In genomic region chr7:138089080-138089901, GRCh38 we compare ENCODE assay signal across 1 cellular context.
TF ChIP-seq lines count a peak whose summit lies in the region.

No MANE protein-coding gene starts in this region.

TF ChIP-seq in HepG2, 621 proteins besides CTCF, POLR2A, EP300 and RAD21 (continued from another document and continues in another):
- TF ChIP-seq, protein P1, sequence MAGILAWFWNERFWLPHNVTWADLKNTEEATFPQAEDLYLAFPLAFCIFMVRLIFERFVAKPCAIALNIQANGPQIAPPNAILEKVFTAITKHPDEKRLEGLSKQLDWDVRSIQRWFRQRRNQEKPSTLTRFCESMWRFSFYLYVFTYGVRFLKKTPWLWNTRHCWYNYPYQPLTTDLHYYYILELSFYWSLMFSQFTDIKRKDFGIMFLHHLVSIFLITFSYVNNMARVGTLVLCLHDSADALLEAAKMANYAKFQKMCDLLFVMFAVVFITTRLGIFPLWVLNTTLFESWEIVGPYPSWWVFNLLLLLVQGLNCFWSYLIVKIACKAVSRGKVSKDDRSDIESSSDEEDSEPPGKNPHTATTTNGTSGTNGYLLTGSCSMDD (CRISPR knock-in tag; IDR thresholded peaks at IDR 0.05): no peak
- TF ChIP-seq, protein P2, sequence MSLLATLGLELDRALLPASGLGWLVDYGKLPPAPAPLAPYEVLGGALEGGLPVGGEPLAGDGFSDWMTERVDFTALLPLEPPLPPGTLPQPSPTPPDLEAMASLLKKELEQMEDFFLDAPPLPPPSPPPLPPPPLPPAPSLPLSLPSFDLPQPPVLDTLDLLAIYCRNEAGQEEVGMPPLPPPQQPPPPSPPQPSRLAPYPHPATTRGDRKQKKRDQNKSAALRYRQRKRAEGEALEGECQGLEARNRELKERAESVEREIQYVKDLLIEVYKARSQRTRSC (CRISPR knock-in tag; IDR thresholded peaks at IDR 0.05; ENCODE audit: low read depth): no peak
- TF ChIP-seq SOX13 (IDR thresholded peaks at IDR 0.05) (no peak), SOX13 (CRISPR knock-in tag; conservative IDR thresholded peaks at IDR 0.05 in 1 of 2, IDR thresholded peaks at IDR 0.05 in 1 of 2) (peak in 1 of 2 experiments; percentile 79; a peak in 2 of 4 replicates), CREB1 (IDR thresholded peaks at IDR 0.05) (no peak), CREB1 (CRISPR knock-in tag; IDR thresholded peaks at IDR 0.05) (peak; percentile 55; the same call in 1 of the 2 replicates), ZBTB1 (CRISPR knock-in tag; IDR thresholded peaks at IDR 0.05; ENCODE audit: borderline replicate concordance) (no peak), RBM22 (optimal IDR thresholded peaks at IDR 0.05; ENCODE audit: low read length) (no peak), TRIM22 (IDR thresholded peaks at IDR 0.05) (no peak), ZNF136 (CRISPR knock-in tag; IDR thresholded peaks at IDR 0.05; ENCODE audit: low read depth) (no peak), ZNF33B (CRISPR knock-in tag; IDR thresholded peaks at IDR 0.05) (no peak), HCFC1 (IDR thresholded peaks at IDR 0.05; ENCODE audit: low read depth, low read length) (no peak), TEAD2 (CRISPR knock-in tag; IDR thresholded peaks at IDR 0.05) (no peak), ZNF296 (CRISPR knock-in tag; conservative IDR thresholded peaks at IDR 0.05) (no peak), HOXD1 (CRISPR knock-in tag; IDR thresholded peaks at IDR 0.05) (no peak), ZFP1 (CRISPR knock-in tag; IDR thresholded peaks at IDR 0.05) (0 out of 2 replicates have a peak, but pooled peaks have one; percentile 30), IRF1 (CRISPR knock-in tag; IDR thresholded peaks at IDR 0.05; ENCODE audit: low read depth) (no peak), ZNF790 (CRISPR knock-in tag; IDR thresholded peaks at IDR 0.05; ENCODE audit: borderline replicate concordance) (no peak), SMAD3 (CRISPR knock-in tag; IDR thresholded peaks at IDR 0.05) (no peak; the same call in none of the 2 replicates), U2AF2 (IDR thresholded peaks at IDR 0.05; ENCODE audit: low read depth, low read length) (no peak), ZFP37 (CRISPR knock-in tag; IDR thresholded peaks at IDR 0.05; ENCODE audit: borderline replicate concordance) (no peak), CBFB (CRISPR knock-in tag; IDR thresholded peaks at IDR 0.05) (no peak), TGIF2 (CRISPR knock-in tag; IDR thresholded peaks at IDR 0.05) (no peak), TBL1XR1 (IDR thresholded peaks at IDR 0.05; ENCODE audit: borderline replicate concordance, low read length, partially characterized antibody) (peak; percentile 38), HDAC2 (CRISPR knock-in tag; IDR thresholded peaks at IDR 0.05) (peak; percentile 63; the same call in 1 of the 2 replicates), ARID3A (IDR thresholded peaks at IDR 0.05; ENCODE audit: low read depth, low read length) (peak; percentile 75; the same call in 1 of the 2 replicates), ZNF260 (CRISPR knock-in tag; IDR thresholded peaks at IDR 0.05; ENCODE audit: borderline replicate concordance, low read depth) (no peak)
- TF ChIP-seq, protein P3, sequence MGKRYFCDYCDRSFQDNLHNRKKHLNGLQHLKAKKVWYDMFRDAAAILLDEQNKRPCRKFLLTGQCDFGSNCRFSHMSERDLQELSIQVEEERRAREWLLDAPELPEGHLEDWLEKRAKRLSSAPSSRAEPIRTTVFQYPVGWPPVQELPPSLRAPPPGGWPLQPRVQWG (CRISPR knock-in tag; IDR thresholded peaks at IDR 0.05; ENCODE audit: borderline replicate concordance, low read depth): no peak
- TF ChIP-seq, protein P4, sequence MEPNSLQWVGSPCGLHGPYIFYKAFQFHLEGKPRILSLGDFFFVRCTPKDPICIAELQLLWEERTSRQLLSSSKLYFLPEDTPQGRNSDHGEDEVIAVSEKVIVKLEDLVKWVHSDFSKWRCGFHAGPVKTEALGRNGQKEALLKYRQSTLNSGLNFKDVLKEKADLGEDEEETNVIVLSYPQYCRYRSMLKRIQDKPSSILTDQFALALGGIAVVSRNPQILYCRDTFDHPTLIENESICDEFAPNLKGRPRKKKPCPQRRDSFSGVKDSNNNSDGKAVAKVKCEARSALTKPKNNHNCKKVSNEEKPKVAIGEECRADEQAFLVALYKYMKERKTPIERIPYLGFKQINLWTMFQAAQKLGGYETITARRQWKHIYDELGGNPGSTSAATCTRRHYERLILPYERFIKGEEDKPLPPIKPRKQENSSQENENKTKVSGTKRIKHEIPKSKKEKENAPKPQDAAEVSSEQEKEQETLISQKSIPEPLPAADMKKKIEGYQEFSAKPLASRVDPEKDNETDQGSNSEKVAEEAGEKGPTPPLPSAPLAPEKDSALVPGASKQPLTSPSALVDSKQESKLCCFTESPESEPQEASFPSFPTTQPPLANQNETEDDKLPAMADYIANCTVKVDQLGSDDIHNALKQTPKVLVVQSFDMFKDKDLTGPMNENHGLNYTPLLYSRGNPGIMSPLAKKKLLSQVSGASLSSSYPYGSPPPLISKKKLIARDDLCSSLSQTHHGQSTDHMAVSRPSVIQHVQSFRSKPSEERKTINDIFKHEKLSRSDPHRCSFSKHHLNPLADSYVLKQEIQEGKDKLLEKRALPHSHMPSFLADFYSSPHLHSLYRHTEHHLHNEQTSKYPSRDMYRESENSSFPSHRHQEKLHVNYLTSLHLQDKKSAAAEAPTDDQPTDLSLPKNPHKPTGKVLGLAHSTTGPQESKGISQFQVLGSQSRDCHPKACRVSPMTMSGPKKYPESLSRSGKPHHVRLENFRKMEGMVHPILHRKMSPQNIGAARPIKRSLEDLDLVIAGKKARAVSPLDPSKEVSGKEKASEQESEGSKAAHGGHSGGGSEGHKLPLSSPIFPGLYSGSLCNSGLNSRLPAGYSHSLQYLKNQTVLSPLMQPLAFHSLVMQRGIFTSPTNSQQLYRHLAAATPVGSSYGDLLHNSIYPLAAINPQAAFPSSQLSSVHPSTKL (CRISPR knock-in tag; IDR thresholded peaks at IDR 0.05): peak; percentile 94
- TF ChIP-seq, protein P5, sequence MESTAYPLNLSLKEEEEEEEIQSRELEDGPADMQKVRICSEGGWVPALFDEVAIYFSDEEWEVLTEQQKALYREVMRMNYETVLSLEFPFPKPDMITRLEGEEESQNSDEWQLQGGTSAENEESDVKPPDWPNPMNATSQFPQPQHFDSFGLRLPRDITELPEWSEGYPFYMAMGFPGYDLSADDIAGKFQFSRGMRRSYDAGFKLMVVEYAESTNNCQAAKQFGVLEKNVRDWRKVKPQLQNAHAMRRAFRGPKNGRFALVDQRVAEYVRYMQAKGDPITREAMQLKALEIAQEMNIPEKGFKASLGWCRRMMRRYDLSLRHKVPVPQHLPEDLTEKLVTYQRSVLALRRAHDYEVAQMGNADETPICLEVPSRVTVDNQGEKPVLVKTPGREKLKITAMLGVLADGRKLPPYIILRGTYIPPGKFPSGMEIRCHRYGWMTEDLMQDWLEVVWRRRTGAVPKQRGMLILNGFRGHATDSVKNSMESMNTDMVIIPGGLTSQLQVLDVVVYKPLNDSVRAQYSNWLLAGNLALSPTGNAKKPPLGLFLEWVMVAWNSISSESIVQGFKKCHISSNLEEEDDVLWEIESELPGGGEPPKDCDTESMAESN (CRISPR knock-in tag; conservative IDR thresholded peaks at IDR 0.05): no peak
- TF ChIP-seq, protein P6, sequence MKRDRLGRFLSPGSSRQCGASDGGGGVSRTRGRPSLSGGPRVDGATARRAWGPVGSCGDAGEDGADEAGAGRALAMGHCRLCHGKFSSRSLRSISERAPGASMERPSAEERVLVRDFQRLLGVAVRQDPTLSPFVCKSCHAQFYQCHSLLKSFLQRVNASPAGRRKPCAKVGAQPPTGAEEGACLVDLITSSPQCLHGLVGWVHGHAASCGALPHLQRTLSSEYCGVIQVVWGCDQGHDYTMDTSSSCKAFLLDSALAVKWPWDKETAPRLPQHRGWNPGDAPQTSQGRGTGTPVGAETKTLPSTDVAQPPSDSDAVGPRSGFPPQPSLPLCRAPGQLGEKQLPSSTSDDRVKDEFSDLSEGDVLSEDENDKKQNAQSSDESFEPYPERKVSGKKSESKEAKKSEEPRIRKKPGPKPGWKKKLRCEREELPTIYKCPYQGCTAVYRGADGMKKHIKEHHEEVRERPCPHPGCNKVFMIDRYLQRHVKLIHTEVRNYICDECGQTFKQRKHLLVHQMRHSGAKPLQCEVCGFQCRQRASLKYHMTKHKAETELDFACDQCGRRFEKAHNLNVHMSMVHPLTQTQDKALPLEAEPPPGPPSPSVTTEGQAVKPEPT (CRISPR knock-in tag; IDR thresholded peaks at IDR 0.05; ENCODE audit: low read depth): no peak
- TF ChIP-seq, protein P7, sequence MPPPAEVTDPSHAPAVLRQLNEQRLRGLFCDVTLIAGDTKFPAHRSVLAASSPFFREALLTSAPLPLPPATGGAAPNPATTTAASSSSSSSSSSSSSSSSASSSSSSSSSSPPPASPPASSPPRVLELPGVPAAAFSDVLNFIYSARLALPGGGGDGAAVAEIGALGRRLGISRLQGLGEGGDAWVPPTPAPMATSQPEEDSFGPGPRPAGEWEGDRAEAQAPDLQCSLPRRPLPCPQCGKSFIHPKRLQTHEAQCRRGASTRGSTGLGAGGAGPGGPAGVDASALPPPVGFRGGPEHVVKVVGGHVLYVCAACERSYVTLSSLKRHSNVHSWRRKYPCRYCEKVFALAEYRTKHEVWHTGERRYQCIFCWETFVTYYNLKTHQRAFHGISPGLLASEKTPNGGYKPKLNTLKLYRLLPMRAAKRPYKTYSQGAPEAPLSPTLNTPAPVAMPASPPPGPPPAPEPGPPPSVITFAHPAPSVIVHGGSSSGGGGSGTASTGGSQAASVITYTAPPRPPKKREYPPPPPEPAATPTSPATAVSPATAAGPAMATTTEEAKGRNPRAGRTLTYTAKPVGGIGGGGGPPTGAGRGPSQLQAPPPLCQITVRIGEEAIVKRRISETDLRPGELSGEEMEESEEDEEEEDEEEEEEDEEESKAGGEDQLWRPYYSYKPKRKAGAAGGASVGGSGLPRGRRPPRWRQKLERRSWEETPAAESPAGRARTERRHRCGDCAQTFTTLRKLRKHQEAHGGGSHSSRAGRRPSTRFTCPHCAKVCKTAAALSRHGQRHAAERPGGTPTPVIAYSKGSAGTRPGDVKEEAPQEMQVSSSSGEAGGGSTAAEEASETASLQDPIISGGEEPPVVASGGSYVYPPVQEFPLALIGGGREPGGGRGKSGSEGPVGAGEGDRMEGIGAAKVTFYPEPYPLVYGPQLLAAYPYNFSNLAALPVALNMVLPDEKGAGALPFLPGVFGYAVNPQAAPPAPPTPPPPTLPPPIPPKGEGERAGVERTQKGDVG (CRISPR knock-in tag; IDR thresholded peaks at IDR 0.05; ENCODE audit: borderline replicate concordance): no peak
- TF ChIP-seq, protein P8, sequence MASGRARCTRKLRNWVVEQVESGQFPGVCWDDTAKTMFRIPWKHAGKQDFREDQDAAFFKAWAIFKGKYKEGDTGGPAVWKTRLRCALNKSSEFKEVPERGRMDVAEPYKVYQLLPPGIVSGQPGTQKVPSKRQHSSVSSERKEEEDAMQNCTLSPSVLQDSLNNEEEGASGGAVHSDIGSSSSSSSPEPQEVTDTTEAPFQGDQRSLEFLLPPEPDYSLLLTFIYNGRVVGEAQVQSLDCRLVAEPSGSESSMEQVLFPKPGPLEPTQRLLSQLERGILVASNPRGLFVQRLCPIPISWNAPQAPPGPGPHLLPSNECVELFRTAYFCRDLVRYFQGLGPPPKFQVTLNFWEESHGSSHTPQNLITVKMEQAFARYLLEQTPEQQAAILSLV (CRISPR knock-in tag; IDR thresholded peaks at IDR 0.05; ENCODE audit: borderline replicate concordance): no peak
- TF ChIP-seq, protein P9, sequence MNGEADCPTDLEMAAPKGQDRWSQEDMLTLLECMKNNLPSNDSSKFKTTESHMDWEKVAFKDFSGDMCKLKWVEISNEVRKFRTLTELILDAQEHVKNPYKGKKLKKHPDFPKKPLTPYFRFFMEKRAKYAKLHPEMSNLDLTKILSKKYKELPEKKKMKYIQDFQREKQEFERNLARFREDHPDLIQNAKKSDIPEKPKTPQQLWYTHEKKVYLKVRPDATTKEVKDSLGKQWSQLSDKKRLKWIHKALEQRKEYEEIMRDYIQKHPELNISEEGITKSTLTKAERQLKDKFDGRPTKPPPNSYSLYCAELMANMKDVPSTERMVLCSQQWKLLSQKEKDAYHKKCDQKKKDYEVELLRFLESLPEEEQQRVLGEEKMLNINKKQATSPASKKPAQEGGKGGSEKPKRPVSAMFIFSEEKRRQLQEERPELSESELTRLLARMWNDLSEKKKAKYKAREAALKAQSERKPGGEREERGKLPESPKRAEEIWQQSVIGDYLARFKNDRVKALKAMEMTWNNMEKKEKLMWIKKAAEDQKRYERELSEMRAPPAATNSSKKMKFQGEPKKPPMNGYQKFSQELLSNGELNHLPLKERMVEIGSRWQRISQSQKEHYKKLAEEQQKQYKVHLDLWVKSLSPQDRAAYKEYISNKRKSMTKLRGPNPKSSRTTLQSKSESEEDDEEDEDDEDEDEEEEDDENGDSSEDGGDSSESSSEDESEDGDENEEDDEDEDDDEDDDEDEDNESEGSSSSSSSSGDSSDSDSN (CRISPR knock-in tag; IDR thresholded peaks at IDR 0.05): no peak
- TF ChIP-seq, protein P10, sequence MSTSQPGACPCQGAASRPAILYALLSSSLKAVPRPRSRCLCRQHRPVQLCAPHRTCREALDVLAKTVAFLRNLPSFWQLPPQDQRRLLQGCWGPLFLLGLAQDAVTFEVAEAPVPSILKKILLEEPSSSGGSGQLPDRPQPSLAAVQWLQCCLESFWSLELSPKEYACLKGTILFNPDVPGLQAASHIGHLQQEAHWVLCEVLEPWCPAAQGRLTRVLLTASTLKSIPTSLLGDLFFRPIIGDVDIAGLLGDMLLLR (CRISPR knock-in tag; IDR thresholded peaks at IDR 0.05): no peak
